Comparison of ENCODE assay signal across 21 cellular contexts in the genomic region with DNA sequence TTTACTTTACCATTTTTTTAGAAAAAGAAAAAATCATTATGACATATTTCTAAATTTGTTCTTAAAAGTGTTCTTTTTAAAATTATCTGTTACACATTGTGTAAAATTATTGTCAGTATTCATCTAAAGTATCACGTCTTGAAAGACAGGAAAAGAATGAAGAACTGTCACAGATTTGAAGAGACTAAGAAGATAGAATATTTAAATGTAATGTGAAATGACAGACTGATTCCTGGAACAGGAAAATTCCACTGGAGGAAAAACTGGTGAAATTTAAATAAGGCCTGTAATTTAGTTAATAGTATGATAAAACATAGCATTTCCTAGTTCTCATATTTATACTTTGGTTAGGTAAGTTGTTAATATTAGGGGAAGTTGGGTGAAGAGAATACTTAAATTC. TPM values are rescaled to one million over a fixed set of nuclear protein-coding genes. Genes with fewer than 3 reads are reported as not detected.
"Had no signal": no experiment of that assay in that cellular context is flagged by ENCODE, and none has a peak within 500 bp of the region (broad histone marks: within the 10 kb centered on the region; RNA-seq: fewer than 3 reads in every experiment).

No MANE protein-coding gene starts in this region.

- FAIRE-seq: urothelium cell line had no signal

- DNase-seq: naive thymus-derived CD4-positive, alpha-beta T cell; natural killer cell; nucleus accumbens; pancreas; right cardiac atrium; right lobe of liver; sigmoid colon; spleen; stimulated activated CD4-positive, alpha-beta T cell treated with anti-CD3 and anti-CD28 coated beads, Interleukin-12 subunit alpha, Interleukin-12 subunit beta, amount 100 ng/mL, for 4 hours; stimulated activated CD4-positive, alpha-beta T cell treated with anti-CD3 and anti-CD28 coated beads, Interleukin-1b, Interleukin-23, amount 100 ng/mL, for 48 hours; stimulated activated CD4-positive, alpha-beta T cell treated with anti-CD3 and anti-CD28 coated beads, Interleukin-4, amount 100 ng/mL, for 1 hour; stimulated activated CD4-positive, alpha-beta T cell treated with anti-CD3 and anti-CD28 coated beads, Interleukin-4, amount 100 ng/mL, for 4 hours; stimulated activated CD8-positive, alpha-beta memory T cell treated with anti-CD3 and anti-CD28 coated beads, Interleukin-4, amount 100 ng/mL, for 48 hours; stimulated activated naive B cell treated with anti-CD40 and anti-IgM and Interleukin-4, amounts not matched to agents 10 μg/mL and 1 μg/mL and 100 μg/mL, for 72 hours; stimulated activated naive CD4-positive, alpha-beta T cell treated with Interleukin-2 at 50 U/mL for 16 hours; stomach; thyroid gland; trophoblast cell; upper lobe of left lung had no signal

RNA-seq across cellular contexts. Expression of gene RUNX2, which starts 52.8 kb away (rescaled TPM):
- total RNA-seq: pulmonary artery endothelial cell had no signal
